8 cellular contexts compared by ENCODE assay signal in the genomic region with DNA sequence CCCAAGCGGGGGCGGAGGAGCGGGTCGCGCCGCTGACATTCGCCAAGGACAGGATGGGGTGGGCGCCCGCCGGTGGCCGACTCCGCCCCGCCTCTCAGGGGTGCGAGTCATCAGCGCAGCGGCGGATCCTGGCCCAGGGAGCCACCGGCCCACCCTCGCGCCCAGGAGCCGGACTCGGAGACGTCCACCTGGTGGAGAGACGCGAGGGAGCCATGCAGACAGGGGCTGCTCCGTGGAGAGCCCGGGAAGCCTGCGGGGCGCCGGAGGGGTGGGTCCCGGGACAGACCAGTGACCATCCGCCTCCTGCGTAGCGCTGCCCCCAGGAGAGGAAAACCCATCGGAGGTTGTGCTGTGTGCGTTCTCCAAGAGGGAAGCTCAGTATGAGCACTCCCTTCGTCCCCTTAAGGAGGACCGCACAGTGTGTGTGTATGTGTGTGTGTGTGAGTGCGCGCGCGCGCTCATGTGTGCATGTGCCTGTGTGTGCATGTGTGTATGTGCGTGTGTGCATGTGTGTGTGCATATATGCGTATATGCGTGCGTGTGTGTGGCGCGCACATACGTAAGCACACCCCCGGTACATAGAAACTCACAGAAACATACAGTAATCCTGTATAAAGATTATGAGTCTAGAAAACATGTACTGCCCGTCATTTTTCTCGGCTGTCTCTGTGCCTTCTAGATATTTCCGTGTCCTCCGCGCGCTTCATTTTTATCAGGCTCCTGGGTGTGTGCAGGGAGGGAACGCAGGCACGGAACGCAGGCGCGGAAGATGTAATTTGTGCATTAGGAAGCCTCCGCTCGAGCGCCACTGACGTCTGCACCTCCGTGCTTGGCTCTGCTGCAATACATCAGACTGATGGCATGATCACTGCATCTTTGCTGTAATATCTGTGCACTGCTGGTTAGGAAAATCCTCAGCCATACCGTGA.
DNase-seq lines count a peak whose midpoint lies in the region; TF ChIP-seq lines count a peak whose summit lies in the region.

No MANE protein-coding gene starts in this region.

- TF ChIP-seq CTCF in AG04450 (IDR thresholded peaks at IDR 0.05; ENCODE audit: low read depth, low read length), result peak; percentile 29
- TF ChIP-seq CTCF in fibroblast of the aortic adventitia (IDR thresholded peaks at IDR 0.05; ENCODE audit: insufficient read depth, low read length), result peak; percentile 23

- POLR2A ChIA-PET in AG04450 (lab: Yijun Ruan, JAX), result interaction anchor here (3.2 kb wide), 1 partner anchor 16 kb away, joined by 17 read pairs; no protein-coding TSS in a partner anchor

- H3K9ac ChIP-seq in neuronal stem cell (ENCODE audit: low read depth, low read length, poor library complexity), result peak overlapping the region; percentile 74

- no peak overlapping the region for H2BK12ac ChIP-seq in neuronal stem cell (ENCODE audit: low read length)

- no peaks in the 10 kb centered on the region for H3K27me3 ChIP-seq in AG04450 (ENCODE audit: control insufficient read depth, insufficient read depth, low read length)
- H3K27me3 ChIP-seq in neuronal stem cell (ENCODE audit: control insufficient read depth in 3 of 3, insufficient read depth in 3 of 3, low read depth in 1 of 3, low read length in 3 of 3), result peaks cover 6 to 52% (median 31%) of the 10 kb centered on the region in 3 experiments
- peaks cover 14% of the 10 kb centered on the region; the same call in 1 of the 2 replicates for H3K27me3 ChIP-seq in SJCRH30

- no peak overlapping the region for H2AK5ac ChIP-seq in neuronal stem cell (ENCODE audit: low read depth, low read length)

- peak overlapping the region; percentile 5 for H3K14ac ChIP-seq in neuronal stem cell (ENCODE audit: low read length)

- H3K4ac ChIP-seq in neuronal stem cell (ENCODE audit: low read length), result no peak overlapping the region

- H3K9me3 ChIP-seq in AG04450 (ENCODE audit: control insufficient read depth, insufficient read depth, low read length), result peaks cover 11% of the 10 kb centered on the region
- H3K9me3 ChIP-seq in neuronal stem cell (replicated peaks in 1 of 2; ENCODE audit: control insufficient read depth in 2 of 2, insufficient read depth in 1 of 2, low read depth in 1 of 2, low read length in 2 of 2), result no peaks in the 10 kb centered on the region
- no peaks in the 10 kb centered on the region for H3K9me3 ChIP-seq in SJCRH30 (replicated peaks)

- no peak overlapping the region for H2BK120ac ChIP-seq in neuronal stem cell (ENCODE audit: low read depth, low read length)

- DNase-seq in AG04450 (ENCODE audit: low read depth, low spot score) (no peak), NCI-H748 (lab: John Stamatoyannopoulos, UW; ENCODE audit: unreplicated experiment) (peak; percentile 70), fibroblast of the aortic adventitia (ENCODE audit: low read depth) (peak; percentile 79), neuronal stem cell (ENCODE audit: low spot score) (no peak), SJCRH30 (no peak), NCI-H146 (lab: John Stamatoyannopoulos, UW) (no peak)
- DNase-seq in activated naive CD4-positive, alpha-beta T cell treated with anti-CD3 and anti-CD28 coated beads, Interleukin-2, amount 50 U/mL, for 16 hours, result no peak
- no peak for DNase-seq in activated CD4-positive, alpha-beta T cell treated with anti-CD3 and anti-CD28 coated beads, Interleukin-2, amount 50 U/mL, for 48 hours

- H3K4me1 ChIP-seq in neuronal stem cell (ENCODE audit: control insufficient read depth in 2 of 2, insufficient read depth in 1 of 2, low read depth in 1 of 2, low read length in 2 of 2) (peaks cover 15 to 16% of the 10 kb centered on the region in 2 donors), SJCRH30 (no peaks in the 10 kb centered on the region; the same call in 1 of the 2 replicates)

- no peak overlapping the region for H4K8ac ChIP-seq in neuronal stem cell (ENCODE audit: low read depth, low read length)

- peak overlapping the region; percentile 88 for H3K4me2 ChIP-seq in neuronal stem cell (ENCODE audit: insufficient read depth, low read length, poor library complexity, severe bottlenecking)

- H2AFZ ChIP-seq in neuronal stem cell (ENCODE audit: low read length), result peak overlapping the region; percentile 76

- peak overlapping the region; percentile 69 for H3K18ac ChIP-seq in neuronal stem cell (ENCODE audit: low read length)

- H3K27ac ChIP-seq in AG04450 (ENCODE audit: low read depth, low read length) (peak overlapping the region; percentile 21), neuronal stem cell (replicated peaks; ENCODE audit: low read length) (no peak overlapping the region), SJCRH30 (no peak overlapping the region)

- no peak overlapping the region for H4K91ac ChIP-seq in neuronal stem cell (ENCODE audit: low read depth, low read length, poor library complexity)

- whole genome bisulfite sequencing in neuronal stem cell (ENCODE audit: extremely low coverage in 2 of 2, insufficient read length in 2 of 2, insufficient replicate concordance in 1 of 2), 2 donors, result no CpG with 5 or more reads among the region's 68 CpGs

- H3K23ac ChIP-seq in neuronal stem cell (ENCODE audit: low read depth, low read length, poor library complexity), result no peak overlapping the region

- CTCF ChIA-PET in AG04450 (lab: Charles Lee), result interaction anchor here (1.0 to 3.1 kb wide), 3 partner anchors 51 to 118 kb away, joined by 3 to 15 read pairs (median 3); no protein-coding TSS in a partner anchor

- no peak overlapping the region for H2BK5ac ChIP-seq in neuronal stem cell (ENCODE audit: low read length)

- H3K4me3 ChIP-seq in AG04450 (ENCODE audit: low read depth, low read length), result peak overlapping the region; percentile 66
- H3K4me3 ChIP-seq in fibroblast of the aortic adventitia (ENCODE audit: low read depth, low read length), result peak overlapping the region; percentile 66
- H3K4me3 ChIP-seq in neuronal stem cell (ENCODE audit: low read length in 2 of 2), result peak overlapping the region; percentile 27 to 78
- no peak overlapping the region for H3K4me3 ChIP-seq in SJCRH30

- H2BK15ac ChIP-seq in neuronal stem cell (ENCODE audit: low read length), result no peak overlapping the region

- H3K79me1 ChIP-seq in neuronal stem cell (ENCODE audit: low read depth, low read length), result no peaks in the 10 kb centered on the region

- H3K36me3 ChIP-seq in neuronal stem cell (replicated peaks in 1 of 2; ENCODE audit: control insufficient read depth in 2 of 2, insufficient read depth in 2 of 2, low read length in 2 of 2), result no peaks in the 10 kb centered on the region
- H3K36me3 ChIP-seq in SJCRH30, result no peaks in the 10 kb centered on the region

Comparison
In these comparisons a context has a peak if more than half of its experiments do, and no peak if none do; other contexts are left out.
1. DNase-seq: peak in NCI-H748 (single experiment) and fibroblast of the aortic adventitia (single experiment); none in AG04450 (single experiment), neuronal stem cell (single experiment), SJCRH30 (0 of 2), activated naive CD4-positive, alpha-beta T cell treated with anti-CD3 and anti-CD28 coated beads, Interleukin-2, amount 50 U/mL, for 16 hours (single experiment), activated CD4-positive, alpha-beta T cell treated with anti-CD3 and anti-CD28 coated beads, Interleukin-2, amount 50 U/mL, for 48 hours (0 of 2) and NCI-H146 (single experiment).